ENCODE assay signal across 1 cellular context in the genomic region with DNA sequence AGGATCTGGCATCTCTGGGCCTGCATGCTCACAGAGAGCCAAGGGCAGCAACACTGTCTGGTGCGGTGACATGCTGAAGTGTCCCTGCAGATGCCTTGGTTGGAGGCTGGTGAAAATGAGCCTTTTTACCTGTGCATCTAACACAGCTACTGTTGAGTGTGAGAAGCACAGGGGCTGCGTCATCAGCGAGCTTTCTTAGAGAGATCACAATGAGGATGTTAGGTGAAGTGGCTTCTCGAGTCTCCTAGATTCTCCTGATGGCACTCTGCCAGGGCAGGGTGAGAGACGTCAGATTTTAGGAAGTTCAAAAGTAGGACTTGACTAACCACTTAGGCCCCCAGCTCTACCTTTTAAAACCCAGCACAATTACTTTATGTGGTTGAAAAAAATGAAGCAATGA.
TF ChIP-seq lines count a peak whose summit lies in the region.

No MANE protein-coding gene starts in this region.

TF ChIP-seq in GM12891, 5 proteins besides CTCF, POLR2A, EP300 and RAD21:
- TF ChIP-seq POU2F2 (IDR thresholded peaks at IDR 0.05; ENCODE audit: low read depth, low read length) (no peak), POLR2AphosphoS5 (IDR thresholded peaks at IDR 0.05; ENCODE audit: low read depth, low read length) (no peak), SPI1 (IDR thresholded peaks at IDR 0.05; ENCODE audit: low read depth, low read length) (no peak), TAF1 (IDR thresholded peaks at IDR 0.05; ENCODE audit: low read depth, low read length) (no peak), PAX5 (IDR thresholded peaks at IDR 0.05; ENCODE audit: insufficient read depth, low read length, severe bottlenecking) (no peak)
